In genomic region chr7:30142710-30143109, GRCh38 we compare ENCODE assay signal across 9 cellular contexts. TPM values are rescaled to one million over a fixed set of nuclear protein-coding genes. Genes with fewer than 3 reads are reported as not detected.
DNase-seq lines count a peak whose midpoint lies in the region; ATAC-seq and TF ChIP-seq lines count a peak whose summit lies in the region.
"Had no signal": no experiment of that assay in that cellular context is flagged by ENCODE, and none has a peak within 500 bp of the region (broad histone marks: within the 10 kb centered on the region; RNA-seq: fewer than 3 reads in every experiment).

No MANE protein-coding gene starts in this region.

- H3K4me3 Mint-ChIP-seq in nephron, result peak overlapping the region in 2 of 3 experiments; percentile 19 to 35
- no peak overlapping the region for H3K4me3 Mint-ChIP-seq in activated naive CD4-positive, alpha-beta T cell treated with anti-CD3 and anti-CD28 coated beads, Interleukin-2, amount 10 ng/mL, durations not matched to agents 7 days and 5 days
- H3K4me3 Mint-ChIP-seq: central memory CD8-positive, alpha-beta T cell had no signal

- peak overlapping the region; percentile 56 to 89 (median 82) for H3K27ac Mint-ChIP-seq in nephron
- no peak overlapping the region for H3K27ac Mint-ChIP-seq in activated naive CD4-positive, alpha-beta T cell treated with anti-CD3 and anti-CD28 coated beads, Interleukin-2, amount 10 ng/mL, durations not matched to agents 7 days and 5 days

- H3K27me3 Mint-ChIP-seq in nephron (ENCODE audit: low read depth), result no peaks in the 10 kb centered on the region
- peaks cover 3% of the 10 kb centered on the region for H3K27me3 Mint-ChIP-seq in activated naive CD4-positive, alpha-beta T cell treated with anti-CD3 and anti-CD28 coated beads, Interleukin-2, amount 10 ng/mL, durations not matched to agents 7 days and 5 days
- H3K27me3 Mint-ChIP-seq: central memory CD8-positive, alpha-beta T cell had no signal

- in situ Hi-C loops in Caki2 (cut with HindIII; ENCODE audit: low pct_unique_long_range_greater_than_20kb, low sequenced_read_pairs), result no loop called here

- ATAC-seq in HG03039 (IDR thresholded peaks at IDR 0.05; ENCODE audit: unreplicated experiment) (no peak), GM18870 (IDR thresholded peaks at IDR 0.05; ENCODE audit: unreplicated experiment) (no peak)

- H3K9me3 ChIP-seq in MG63, result no peaks in the 10 kb centered on the region

- peaks cover 32% of the 10 kb centered on the region for H3K4me1 Mint-ChIP-seq in nephron
- H3K4me1 Mint-ChIP-seq in activated naive CD4-positive, alpha-beta T cell treated with anti-CD3 and anti-CD28 coated beads, Interleukin-2, amount 10 ng/mL, durations not matched to agents 7 days and 5 days, result no peaks in the 10 kb centered on the region

- no peak overlapping the region for H3K4me3 ChIP-seq in MG63
- no peak overlapping the region for H3K4me3 ChIP-seq in epithelial cell of esophagus (ENCODE audit: low read length)

- no peaks in the 10 kb centered on the region for H3K36me3 ChIP-seq in MG63

- TF ChIP-seq CTCF in epithelial cell of esophagus (IDR thresholded peaks at IDR 0.05; ENCODE audit: insufficient read depth, low read depth, low read length, missing control alignments) (no peak), nephron (IDR thresholded peaks at IDR 0.05; ENCODE audit: unreplicated experiment in 3 of 3) (no peak)

- DNase-seq in Caki2 (ENCODE audit: low read depth) (peak; percentile 35), MG63 (peak; percentile 47), epithelial cell of esophagus (ENCODE audit: low read depth) (peak; percentile 88), RKO (ENCODE audit: low spot score) (no peak)
- DNase-seq in activated naive CD4-positive, alpha-beta T cell treated with anti-CD3 and anti-CD28 coated beads, Interleukin-2, amount 10 ng/mL, durations not matched to agents 7 days and 5 days, result no peak

- H3K36me3 Mint-ChIP-seq in nephron (ENCODE audit: low read depth), result no peaks in the 10 kb centered on the region
- H3K36me3 Mint-ChIP-seq in activated naive CD4-positive, alpha-beta T cell treated with anti-CD3 and anti-CD28 coated beads, Interleukin-2, amount 10 ng/mL, durations not matched to agents 7 days and 5 days, result no peaks in the 10 kb centered on the region

- no peaks in the 10 kb centered on the region for H3K9me3 Mint-ChIP-seq in nephron
- H3K9me3 Mint-ChIP-seq in activated naive CD4-positive, alpha-beta T cell treated with anti-CD3 and anti-CD28 coated beads, Interleukin-2, amount 10 ng/mL, durations not matched to agents 7 days and 5 days, result no peaks in the 10 kb centered on the region
- H3K9me3 Mint-ChIP-seq: central memory CD8-positive, alpha-beta T cell had no signal

- CTCF ChIA-PET in activated naive CD4-positive, alpha-beta T cell treated with anti-CD3 and anti-CD28 coated beads, Interleukin-2, amount 10 ng/mL, durations not matched to agents 7 days and 5 days (lab: Charles Lee), result interaction anchor here (1.5 kb wide), 1 partner anchor 19 kb away, joined by 3 read pairs; no protein-coding TSS in a partner anchor

- H3K27me3 ChIP-seq in MG63, result no peaks in the 10 kb centered on the region

RNA-seq across cellular contexts. Expression of gene MTURN, which starts 7.9 kb away (rescaled TPM):
- 1.6 and 6.1 TPM in 2 replicates for total RNA-seq in Caki2 (2014; rRNA removed; shearing (Covaris generic); ENCODE audit: low replicate concordance)
- total RNA-seq in MG63 (2014; rRNA removed; shearing (Covaris generic); ENCODE audit: low replicate concordance), result 2.0 and 7.1 TPM in 2 replicates

Comparison
In these comparisons a context has a peak if more than half of its experiments do, and no peak if none do; other contexts are left out.
1. DNase-seq: peak in Caki2 (single experiment), MG63 (single experiment) and epithelial cell of esophagus (single experiment); none in RKO (single experiment) and activated naive CD4-positive, alpha-beta T cell treated with anti-CD3 and anti-CD28 coated beads, Interleukin-2, amount 10 ng/mL, durations not matched to agents 7 days and 5 days (single experiment).